Comparison of ENCODE assay signal across 25 cellular contexts in genomic region chr11:131036544-131036943, GRCh38.
"Had no signal": no experiment of that assay in that cellular context is flagged by ENCODE, and none has a peak within 500 bp of the region (broad histone marks: within the 10 kb centered on the region; RNA-seq: fewer than 3 reads in every experiment).

No MANE protein-coding gene starts in this region.

- H3K9me3 Mint-ChIP-seq: dendritic cell treated with granulocyte-macrophage colony-stimulating factor and Interleukin-4, amounts not matched to agents 40 ng/mL and 50 ng/mL, for 4 days; neural crest cell had no signal

- H3K4me3 ChIP-seq: esophagus muscularis mucosa, hepatocyte, lung, sigmoid colon, skin epidermis, testis, tibial nerve, upper lobe of right lung, vagina had no signal

- H2AFZ ChIP-seq: hepatocyte had no signal

- H3K27me3 ChIP-seq: hepatocyte, testis, tibial nerve, vagina had no signal

- H3K4me2 ChIP-seq: hepatocyte had no signal

- H3K27ac ChIP-seq: epithelial cell of prostate, esophagus muscularis mucosa, hepatocyte, sigmoid colon, skin epidermis, testis, tibial nerve, upper lobe of right lung, vagina had no signal

- H3K9me3 ChIP-seq: esophagus muscularis mucosa, sigmoid colon, testis, tibial nerve, upper lobe of right lung, vagina had no signal

- H3K36me3 ChIP-seq: esophagus muscularis mucosa, sigmoid colon, tibial nerve, upper lobe of right lung, vagina had no signal

- H3K4me1 Mint-ChIP-seq: naive thymus-derived CD4-positive, alpha-beta T cell; neural crest cell; stimulated activated naive B cell treated with anti-CD40 and anti-IgM and Interleukin-4, amounts not matched to agents 10 μg/mL and 1 μg/mL and 100 μg/mL, for 72 hours; stimulated activated naive CD8-positive, alpha-beta T cell treated with anti-CD3 and anti-CD28 coated beads, Interleukin-15, amount 100 ng/mL, for 72 hours had no signal

- H3K36me3 Mint-ChIP-seq: naive thymus-derived CD4-positive, alpha-beta T cell; stimulated activated naive B cell treated with anti-CD40 and anti-IgM and Interleukin-4, amounts not matched to agents 10 μg/mL and 1 μg/mL and 100 μg/mL, for 72 hours had no signal

- H3K27ac Mint-ChIP-seq: dendritic cell treated with granulocyte-macrophage colony-stimulating factor and Interleukin-4, amounts not matched to agents 40 ng/mL and 50 ng/mL, for 4 days; effector memory CD8-positive, alpha-beta T cell; naive thymus-derived CD4-positive, alpha-beta T cell; stimulated activated naive B cell treated with anti-CD40 and anti-IgM and Interleukin-4, amounts not matched to agents 10 μg/mL and 1 μg/mL and 100 μg/mL, for 72 hours; stimulated activated naive CD8-positive, alpha-beta T cell treated with anti-CD3 and anti-CD28 coated beads, Interleukin-15, amount 100 ng/mL, for 72 hours had no signal

- ATAC-seq: effector memory CD8-positive, alpha-beta T cell; left colon; left ventricle myocardium superior; naive thymus-derived CD4-positive, alpha-beta T cell; stimulated activated naive B cell treated with anti-CD40 and anti-IgM and Interleukin-4, amounts not matched to agents 10 μg/mL and 1 μg/mL and 100 μg/mL, for 72 hours; stimulated activated naive CD8-positive, alpha-beta T cell treated with anti-CD3 and anti-CD28 coated beads, Interleukin-15, amount 100 ng/mL, for 72 hours; upper lobe of right lung had no signal

- H3K4me3 Mint-ChIP-seq: dendritic cell treated with granulocyte-macrophage colony-stimulating factor and Interleukin-4, amounts not matched to agents 40 ng/mL and 50 ng/mL, for 4 days; effector memory CD8-positive, alpha-beta T cell; naive thymus-derived CD4-positive, alpha-beta T cell; neural crest cell; stimulated activated naive B cell treated with anti-CD40 and anti-IgM and Interleukin-4, amounts not matched to agents 10 μg/mL and 1 μg/mL and 100 μg/mL, for 72 hours; stimulated activated naive CD8-positive, alpha-beta T cell treated with anti-CD3 and anti-CD28 coated beads, Interleukin-15, amount 100 ng/mL, for 72 hours had no signal

- DNase-seq: effector memory CD8-positive, alpha-beta T cell; foreskin melanocyte; head of caudate nucleus; kidney; left colon; left ventricle myocardium superior; mesendoderm; naive thymus-derived CD4-positive, alpha-beta T cell; posterior cingulate gyrus; sigmoid colon; stimulated activated CD4-positive, alpha-beta T cell treated with anti-CD3 and anti-CD28 coated beads, Interleukin-2, amount 100 ng/mL, for 24 hours; stimulated activated CD4-positive, alpha-beta T cell treated with anti-CD3 and anti-CD28 coated beads, Interleukin-4, amount 100 ng/mL, for 4 hours; stimulated activated naive B cell treated with anti-CD40 and anti-IgM and Interleukin-4, amounts not matched to agents 10 μg/mL and 1 μg/mL and 100 μg/mL, for 72 hours; stimulated activated naive CD8-positive, alpha-beta T cell treated with anti-CD3 and anti-CD28 coated beads, Interleukin-15, amount 100 ng/mL, for 72 hours; testis; upper lobe of right lung had no signal

- H3K79me2 ChIP-seq: hepatocyte had no signal
